In the genomic region with DNA sequence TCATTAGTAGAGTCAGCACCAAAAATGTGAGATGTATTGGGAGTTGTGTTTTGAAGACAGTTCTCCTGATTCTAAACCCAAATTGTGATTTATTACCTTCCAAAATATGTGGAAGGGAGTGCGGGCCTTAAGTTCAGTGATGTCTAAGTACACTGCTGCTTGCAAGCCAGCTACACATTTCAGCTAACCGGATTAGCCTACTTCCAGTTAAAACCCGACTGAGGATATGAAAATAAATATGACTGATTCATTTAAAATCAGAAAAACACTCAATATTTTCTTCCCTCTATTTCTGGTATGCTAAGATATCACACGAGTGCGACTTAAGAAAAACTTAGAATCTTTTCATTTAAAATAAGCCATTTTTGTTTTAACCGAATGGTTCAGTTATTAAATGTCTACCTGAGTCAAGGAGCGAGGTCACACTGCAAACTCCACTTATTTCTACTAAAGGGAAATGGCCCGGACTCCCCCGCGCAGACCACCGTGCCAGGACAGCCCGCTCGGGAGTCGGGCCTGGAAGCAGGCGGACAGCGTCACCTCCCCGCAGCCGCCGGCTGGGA, we compare ENCODE assay signal across 9 cellular contexts. TPM values are rescaled to one million over a fixed set of nuclear protein-coding genes. Genes with fewer than 3 reads are reported as not detected.
DNase-seq lines count a peak whose midpoint lies in the region; ATAC-seq and TF ChIP-seq lines count a peak whose summit lies in the region.
"Had no signal": no experiment of that assay in that cellular context is flagged by ENCODE, and none has a peak within 500 bp of the region (broad histone marks: within the 10 kb centered on the region; RNA-seq: fewer than 3 reads in every experiment).

No MANE protein-coding gene starts in this region.

- peaks cover 0 to 81% (median 24%) of the 10 kb centered on the region in 12 donors for H3K4me1 ChIP-seq in heart left ventricle
- peaks cover 26 to 42% of the 10 kb centered on the region in 2 donors for H3K4me1 ChIP-seq in gastrocnemius medialis
- H3K4me1 ChIP-seq: BLaER1 treated with 17β-estradiol and CSF1 and Interleukin-3, amounts not matched to agents 10 nM and 100 nM had no signal

- H3K9me3 ChIP-seq in heart left ventricle (no peaks in the 10 kb centered on the region), gastrocnemius medialis (no peaks in the 10 kb centered on the region)

- H3K27ac ChIP-seq in heart left ventricle: peak overlapping the region; percentile 70 to 96 (median 91)
- peak overlapping the region; percentile 84 to 96 (median 90) for H3K27ac ChIP-seq in gastrocnemius medialis
- H3K27ac ChIP-seq: BLaER1 treated with 17β-estradiol and CSF1 and Interleukin-3, amounts not matched to agents 10 nM and 100 nM had no signal

- peak overlapping the region; percentile 88 for H3K4me3 Mint-ChIP-seq in WTC11

- DNase-seq in NCI-H510A treated with DMSO at 0.1 percent for 48 hours (lab: John Stamatoyannopoulos, UW) (peak; percentile 6), NCI-H510A (lab: John Stamatoyannopoulos, UW) (no peak), WTC11 (ENCODE audit: low spot score) (no peak), heart left ventricle (no peak), gastrocnemius medialis (no peak), RKO (ENCODE audit: low spot score) (no peak), NCI-H2107 (lab: John Stamatoyannopoulos, UW) (no peak), NAMALWA (ENCODE audit: low spot score) (no peak)

- peaks cover 0 to 22% (median 0%) of the 10 kb centered on the region in 9 donors for H3K27me3 ChIP-seq in heart left ventricle
- no peaks in the 10 kb centered on the region for H3K27me3 ChIP-seq in gastrocnemius medialis

- H3K36me3 Mint-ChIP-seq in WTC11: peaks cover 10% of the 10 kb centered on the region; the same call in 1 of the 2 replicates

- H3K4me1 Mint-ChIP-seq in WTC11: peaks cover 19% of the 10 kb centered on the region

- 10 to 19% (median 16%) methylated on average over 19 of the region's 19 CpGs for WGBS in heart left ventricle, 4 donors

- POLR2A ChIA-PET in WTC11 (lab: Charles Lee): interaction anchor here (0.9 kb wide), 1 partner anchor 58 kb away, joined by 3 read pairs; no protein-coding TSS in a partner anchor

- no peak overlapping the region for H3K27ac Mint-ChIP-seq in WTC11

- TF ChIP-seq CTCF in WTC11 (IDR thresholded peaks at IDR 0.05): no peak
- TF ChIP-seq CTCF in heart left ventricle (IDR thresholded peaks at IDR 0.05): no peak
- no peak for TF ChIP-seq CTCF in gastrocnemius medialis (IDR thresholded peaks at IDR 0.05 in 4 of 5, conservative IDR thresholded peaks at IDR 0.05 in 1 of 5)

- intact Hi-C loops in heart left ventricle (cut with DNase I) (no loop called here), gastrocnemius medialis (cut with DNase I; ENCODE audit: low total_unique reads) (loop anchor here (10.0 kb wide), 1 partner anchor 507 kb away; no protein-coding TSS in a partner anchor)

- peak overlapping the region; percentile 19 to 80 (median 70) for H3K4me3 ChIP-seq in heart left ventricle
- H3K4me3 ChIP-seq in gastrocnemius medialis: peak overlapping the region; percentile 84 to 96 (median 86)
- H3K4me3 ChIP-seq: BLaER1 treated with 17β-estradiol and CSF1 and Interleukin-3, amounts not matched to agents 10 nM and 100 nM had no signal

- peaks cover 25% of the 10 kb centered on the region for H3K27me3 Mint-ChIP-seq in WTC11 (ENCODE audit: low read depth)

- in situ Hi-C loops in gastrocnemius medialis (cut with MboI; ENCODE audit: low sequenced_read_pairs in 4 of 4): no loop called here

- H3K36me3 ChIP-seq in heart left ventricle: peaks cover 0 to 33% (median 6%) of the 10 kb centered on the region in 9 donors
- no peaks in the 10 kb centered on the region for H3K36me3 ChIP-seq in gastrocnemius medialis
- H3K36me3 ChIP-seq: BLaER1 treated with 17β-estradiol and CSF1 and Interleukin-3, amounts not matched to agents 10 nM and 100 nM had no signal

- H3K9me3 Mint-ChIP-seq in WTC11: peaks cover 4% of the 10 kb centered on the region

- CTCF ChIA-PET in WTC11 (lab: Charles Lee): interaction anchor here (0.9 to 1.1 kb wide), 5 partner anchors 10 to 52 kb away, joined by 3 to 6 read pairs (median 4); no protein-coding TSS in a partner anchor

- ATAC-seq in WTC11 (no peak), heart left ventricle (peak in 1 of 4 donors; percentile 41), gastrocnemius medialis (peak; percentile 64 to 68)

- TF ChIP-seq POLR2A in heart left ventricle (IDR thresholded peaks at IDR 0.05) (no peak), gastrocnemius medialis (IDR thresholded peaks at IDR 0.05) (no peak)

TF ChIP-seq in WTC11, 78 proteins besides CTCF, POLR2A, EP300 and RAD21:
- TF ChIP-seq, protein P1, sequence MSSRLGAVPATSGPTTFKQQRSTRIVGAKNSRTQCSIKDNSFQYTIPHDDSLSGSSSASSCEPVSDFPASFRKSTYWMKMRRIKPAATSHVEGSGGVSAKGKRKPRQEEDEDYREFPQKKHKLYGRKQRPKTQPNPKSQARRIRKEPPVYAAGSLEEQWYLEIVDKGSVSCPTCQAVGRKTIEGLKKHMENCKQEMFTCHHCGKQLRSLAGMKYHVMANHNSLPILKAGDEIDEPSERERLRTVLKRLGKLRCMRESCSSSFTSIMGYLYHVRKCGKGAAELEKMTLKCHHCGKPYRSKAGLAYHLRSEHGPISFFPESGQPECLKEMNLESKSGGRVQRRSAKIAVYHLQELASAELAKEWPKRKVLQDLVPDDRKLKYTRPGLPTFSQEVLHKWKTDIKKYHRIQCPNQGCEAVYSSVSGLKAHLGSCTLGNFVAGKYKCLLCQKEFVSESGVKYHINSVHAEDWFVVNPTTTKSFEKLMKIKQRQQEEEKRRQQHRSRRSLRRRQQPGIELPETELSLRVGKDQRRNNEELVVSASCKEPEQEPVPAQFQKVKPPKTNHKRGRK (CRISPR knock-in tag; IDR thresholded peaks at IDR 0.05; ENCODE audit: borderline replicate concordance): no peak
- 0 out of 2 replicates have a peak, but pooled peaks have one; percentile 38 for TF ChIP-seq ZNF416 (CRISPR knock-in tag; IDR thresholded peaks at IDR 0.05)

RNA-seq across cellular contexts. Expression of a gene that starts 0.8 kb away (rescaled TPM):
- 21.1 to 22.2 TPM (median 22.1 TPM) in 3 replicates for total RNA-seq in WTC11 (2021)
- 1,000 to 10,000 TPM in 7 of 9 donors, 100 to 1,000 TPM in 2; 649 to 4,692 (median 1,370) TPM for total RNA-seq in heart left ventricle
- polyA plus RNA-seq in heart left ventricle: 100 to 1,000 TPM; 669 to 913 TPM
- 10 to 100 TPM; 14.9 to 31.8 (median 21.4) TPM for total RNA-seq in gastrocnemius medialis

Comparison
In these comparisons a context has a peak if more than half of its experiments do, and no peak if none do; other contexts are left out.
1. RNA of a gene that starts 0.8 kb away (total RNA-seq): 649 to 4,692 TPM in heart left ventricle; 14.9 to 31.8 TPM in gastrocnemius medialis and 21.1 to 22.2 TPM in WTC11; every median in the first group is over 10 times any median in the second.